Comparison of ENCODE assay signal across 1 cellular context in the genomic region with DNA sequence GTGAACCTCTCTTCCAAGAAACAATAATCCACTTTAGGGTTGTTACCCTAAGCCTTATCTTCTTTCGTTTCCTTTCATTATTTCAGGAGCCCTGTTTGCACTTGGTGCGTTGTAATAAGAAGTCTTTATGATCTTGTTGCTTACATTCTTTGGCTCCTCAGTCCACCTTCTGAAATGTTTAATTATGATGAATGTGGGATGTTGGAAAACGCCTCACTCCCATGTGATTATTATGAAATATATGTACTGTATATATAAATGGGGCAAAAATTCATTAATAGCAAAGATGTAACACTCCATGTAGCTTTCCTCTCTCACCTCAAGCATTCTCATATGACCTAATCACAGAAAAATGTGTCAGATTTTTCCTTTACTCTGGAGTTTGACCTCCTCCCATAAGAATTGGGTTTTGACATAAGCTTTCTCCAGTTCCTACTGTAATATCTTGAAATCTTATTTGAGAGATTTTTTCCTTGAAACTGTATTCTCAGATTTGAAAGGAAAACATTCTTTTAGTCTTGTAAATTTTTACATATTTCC.
TF ChIP-seq lines count a peak whose summit lies in the region.

No MANE protein-coding gene starts in this region.

TF ChIP-seq in GM23338, 12 proteins besides CTCF, POLR2A, EP300 and RAD21 (continued from another document):
- TF ChIP-seq, protein P1, sequence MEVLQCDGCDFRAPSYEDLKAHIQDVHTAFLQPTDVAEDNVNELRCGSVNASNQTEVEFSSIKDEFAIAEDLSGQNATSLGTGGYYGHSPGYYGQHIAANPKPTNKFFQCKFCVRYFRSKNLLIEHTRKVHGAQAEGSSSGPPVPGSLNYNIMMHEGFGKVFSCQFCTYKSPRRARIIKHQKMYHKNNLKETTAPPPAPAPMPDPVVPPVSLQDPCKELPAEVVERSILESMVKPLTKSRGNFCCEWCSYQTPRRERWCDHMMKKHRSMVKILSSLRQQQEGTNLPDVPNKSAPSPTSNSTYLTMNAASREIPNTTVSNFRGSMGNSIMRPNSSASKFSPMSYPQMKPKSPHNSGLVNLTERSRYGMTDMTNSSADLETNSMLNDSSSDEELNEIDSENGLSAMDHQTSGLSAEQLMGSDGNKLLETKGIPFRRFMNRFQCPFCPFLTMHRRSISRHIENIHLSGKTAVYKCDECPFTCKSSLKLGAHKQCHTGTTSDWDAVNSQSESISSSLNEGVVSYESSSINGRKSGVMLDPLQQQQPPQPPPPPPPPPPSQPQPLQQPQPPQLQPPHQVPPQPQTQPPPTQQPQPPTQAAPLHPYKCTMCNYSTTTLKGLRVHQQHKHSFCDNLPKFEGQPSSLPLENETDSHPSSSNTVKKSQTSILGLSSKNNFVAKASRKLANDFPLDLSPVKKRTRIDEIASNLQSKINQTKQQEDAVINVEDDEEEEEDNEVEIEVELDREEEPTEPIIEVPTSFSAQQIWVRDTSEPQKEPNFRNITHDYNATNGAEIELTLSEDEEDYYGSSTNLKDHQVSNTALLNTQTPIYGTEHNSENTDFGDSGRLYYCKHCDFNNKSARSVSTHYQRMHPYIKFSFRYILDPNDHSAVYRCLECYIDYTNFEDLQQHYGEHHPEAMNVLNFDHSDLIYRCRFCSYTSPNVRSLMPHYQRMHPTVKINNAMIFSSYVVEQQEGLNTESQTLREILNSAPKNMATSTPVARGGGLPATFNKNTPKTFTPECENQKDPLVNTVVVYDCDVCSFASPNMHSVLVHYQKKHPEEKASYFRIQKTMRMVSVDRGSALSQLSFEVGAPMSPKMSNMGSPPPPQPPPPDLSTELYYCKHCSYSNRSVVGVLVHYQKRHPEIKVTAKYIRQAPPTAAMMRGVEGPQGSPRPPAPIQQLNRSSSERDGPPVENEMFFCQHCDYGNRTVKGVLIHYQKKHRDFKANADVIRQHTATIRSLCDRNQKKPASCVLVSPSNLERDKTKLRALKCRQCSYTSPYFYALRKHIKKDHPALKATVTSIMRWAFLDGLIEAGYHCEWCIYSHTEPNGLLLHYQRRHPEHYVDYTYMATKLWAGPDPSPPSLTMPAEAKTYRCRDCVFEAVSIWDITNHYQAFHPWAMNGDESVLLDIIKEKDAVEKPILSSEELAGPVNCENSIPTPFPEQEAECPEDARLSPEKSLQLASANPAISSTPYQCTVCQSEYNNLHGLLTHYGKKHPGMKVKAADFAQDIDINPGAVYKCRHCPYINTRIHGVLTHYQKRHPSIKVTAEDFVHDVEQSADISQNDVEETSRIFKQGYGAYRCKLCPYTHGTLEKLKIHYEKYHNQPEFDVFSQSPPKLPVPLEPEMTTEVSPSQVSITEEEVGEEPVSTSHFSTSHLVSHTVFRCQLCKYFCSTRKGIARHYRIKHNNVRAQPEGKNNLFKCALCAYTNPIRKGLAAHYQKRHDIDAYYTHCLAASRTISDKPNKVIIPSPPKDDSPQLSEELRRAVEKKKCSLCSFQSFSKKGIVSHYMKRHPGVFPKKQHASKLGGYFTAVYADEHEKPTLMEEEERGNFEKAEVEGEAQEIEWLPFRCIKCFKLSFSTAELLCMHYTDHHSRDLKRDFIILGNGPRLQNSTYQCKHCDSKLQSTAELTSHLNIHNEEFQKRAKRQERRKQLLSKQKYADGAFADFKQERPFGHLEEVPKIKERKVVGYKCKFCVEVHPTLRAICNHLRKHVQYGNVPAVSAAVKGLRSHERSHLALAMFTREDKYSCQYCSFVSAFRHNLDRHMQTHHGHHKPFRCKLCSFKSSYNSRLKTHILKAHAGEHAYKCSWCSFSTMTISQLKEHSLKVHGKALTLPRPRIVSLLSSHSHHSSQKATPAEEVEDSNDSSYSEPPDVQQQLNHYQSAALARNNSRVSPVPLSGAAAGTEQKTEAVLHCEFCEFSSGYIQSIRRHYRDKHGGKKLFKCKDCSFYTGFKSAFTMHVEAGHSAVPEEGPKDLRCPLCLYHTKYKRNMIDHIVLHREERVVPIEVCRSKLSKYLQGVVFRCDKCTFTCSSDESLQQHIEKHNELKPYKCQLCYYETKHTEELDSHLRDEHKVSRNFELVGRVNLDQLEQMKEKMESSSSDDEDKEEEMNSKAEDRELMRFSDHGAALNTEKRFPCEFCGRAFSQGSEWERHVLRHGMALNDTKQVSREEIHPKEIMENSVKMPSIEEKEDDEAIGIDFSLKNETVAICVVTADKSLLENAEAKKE (CRISPR knock-in tag; IDR thresholded peaks at IDR 0.05), result no peak
TF ChIP-seq in GM23338: peak in this region for 0.
